ENCODE assay signal across 33 cellular contexts in genomic region chr4:134665429-134665828, GRCh38.
"Had no signal": no experiment of that assay in that cellular context is flagged by ENCODE, and none has a peak within 500 bp of the region (broad histone marks: within the 10 kb centered on the region; RNA-seq: fewer than 3 reads in every experiment).

No MANE protein-coding gene starts in this region.

- H3K4me1 ChIP-seq: adrenal gland, ascending aorta, body of pancreas, breast epithelium had no signal

- H3K9me3 ChIP-seq: adrenal gland, ascending aorta, body of pancreas had no signal

- H3K27ac ChIP-seq: adrenal gland, ascending aorta, body of pancreas, brain microvascular endothelial cell, breast epithelium, cardiac muscle cell had no signal

- H3K27me3 ChIP-seq: adrenal gland, ascending aorta, body of pancreas, brain microvascular endothelial cell, breast epithelium, cardiac muscle cell had no signal

- H3K36me3 ChIP-seq: adrenal gland, ascending aorta, brain microvascular endothelial cell, breast epithelium, cardiac muscle cell had no signal

- ATAC-seq: activated naive CD4-positive, alpha-beta T cell treated with anti-CD3 and anti-CD28 coated beads, Interleukin-2, amount 50 U/mL, for 72 hours; activated naive CD8-positive, alpha-beta T cell treated with anti-CD3 and anti-CD28 coated beads, Interleukin-2, amount 50 U/mL, for 24 hours; activated T-cell treated with anti-CD3 and anti-CD28 coated beads, Interleukin-2, amount 50 U/mL, for 4 hours; activated T-cell treated with anti-CD3 and anti-CD28 coated beads, Interleukin-2, amount 50 U/mL, for 72 hours; activated T-helper 17 cell treated with anti-CD3 and anti-CD28 coated beads, Interleukin-2, amount 50 U/mL, for 72 hours; body of pancreas had no signal

- DNase-seq: activated effector memory CD4-positive, alpha-beta T cell treated with anti-CD3 and anti-CD28 coated beads, Interleukin-2, amount 50 U/mL, for 16 hours; activated effector memory CD4-positive, alpha-beta T cell treated with Interleukin-2 at 50 U/mL for 16 hours; activated gamma-delta T cell; activated gamma-delta T cell treated with Interleukin-2 at 50 U/mL for 16 hours; activated naive CD4-positive, alpha-beta T cell; activated naive CD4-positive, alpha-beta T cell treated with anti-CD3 and anti-CD28 coated beads for 36 hours; activated naive CD4-positive, alpha-beta T cell treated with anti-CD3 and anti-CD28 coated beads, Interleukin-2, amount 10 ng/mL, durations not matched to agents 7 days and 5 days; activated naive CD4-positive, alpha-beta T cell treated with anti-CD3 and anti-CD28 coated beads, Interleukin-2, amount 50 U/mL, for 16 hours; activated naive CD4-positive, alpha-beta T cell treated with Interleukin-2 at 50 U/mL for 16 hours; activated naive CD8-positive, alpha-beta T cell treated with anti-CD3 and anti-CD28 coated beads for 36 hours; activated naive CD8-positive, alpha-beta T cell treated with anti-CD3 and anti-CD28 coated beads, Interleukin-2, amount 10 ng/mL, durations not matched to agents 7 days and 5 days; activated naive CD8-positive, alpha-beta T cell treated with anti-CD3 and anti-CD28 coated beads, Interleukin-2, amount 50 U/mL, for 24 hours; activated T-cell treated with anti-CD3 and anti-CD28 coated beads for 4 hours; activated T-cell treated with anti-CD3 and anti-CD28 coated beads, Interleukin-2, amount 50 U/mL, for 1 hour; activated T-cell treated with anti-CD3 and anti-CD28 coated beads, Interleukin-2, amount 50 U/mL, for 24 hours; activated T-cell treated with anti-CD3 and anti-CD28 coated beads, Interleukin-2, amount 50 U/mL, for 4 hours; activated T-cell treated with anti-CD3 and anti-CD28 coated beads, Interleukin-2, amount 50 U/mL, for 48 hours; activated T-cell treated with anti-CD3 and anti-CD28 coated beads, Interleukin-2, amount 50 U/mL, for 72 hours; adrenal gland; amniotic stem cell; amygdala; anterior cingulate cortex; aorta; body of pancreas; brain microvascular endothelial cell; caudate nucleus; central memory CD4-positive, alpha-beta T cell; cerebellar nuclear complex had no signal

- H3K4me3 ChIP-seq: adrenal gland, ascending aorta, body of pancreas, breast epithelium, cardiac muscle cell had no signal
